ENCODE assay signal across 9 cellular contexts in the genomic region with DNA sequence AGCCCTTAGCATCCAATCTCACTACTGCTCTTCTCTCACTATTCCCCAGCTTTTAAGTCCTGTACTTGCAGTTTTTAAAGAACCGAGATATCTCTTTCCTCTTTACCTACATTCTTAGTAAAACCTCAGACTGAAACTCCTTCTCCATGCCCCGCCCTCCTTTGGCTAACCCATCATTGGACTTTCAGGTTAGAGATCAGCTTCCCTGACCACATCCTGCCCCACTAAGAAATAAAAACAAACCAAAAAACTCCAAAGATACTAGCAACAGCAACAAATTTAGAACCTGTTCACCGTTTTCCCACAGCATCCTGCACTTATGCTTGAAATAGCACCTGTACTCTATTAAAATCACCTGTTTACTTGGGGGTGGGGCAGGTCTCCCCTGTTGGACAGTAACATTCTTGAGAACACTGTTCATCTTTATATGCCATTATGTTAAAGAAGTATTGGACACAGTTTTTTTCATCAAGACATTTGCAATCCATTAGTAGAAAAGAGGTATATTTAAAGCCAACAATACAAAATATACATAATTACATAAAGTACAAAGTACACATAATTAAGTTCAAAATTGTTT. TPM values are rescaled to one million over a fixed set of nuclear protein-coding genes. Genes with fewer than 3 reads are reported as not detected.
DNase-seq lines count a peak whose midpoint lies in the region; ATAC-seq and TF ChIP-seq lines count a peak whose summit lies in the region.
"Had no signal": no experiment of that assay in that cellular context is flagged by ENCODE, and none has a peak within 500 bp of the region (broad histone marks: within the 10 kb centered on the region; RNA-seq: fewer than 3 reads in every experiment).

No MANE protein-coding gene starts in this region.

- DNase-seq in mammary epithelial cell (peak; percentile 46), MCF 10A (ENCODE audit: unreplicated experiment) (no peak), MM.1S (peak; percentile 86), transverse colon (peak; percentile 32), GM19238 (ENCODE audit: insufficient read length, low spot score) (no peak), NCI-H446 treated with DMSO at 0.1 percent for 48 hours (lab: John Stamatoyannopoulos, UW) (no peak)
- peak; percentile 74 for DNase-seq in activated T-helper 2 cell treated with anti-CD3 and anti-CD28 coated beads, Interferon-gamma antibody, Interleukin-2, Interleukin-4, amounts not matched to agents 10 μg/mL and 5 μg/mL and 100 μg/mL, durations not matched to agents 14 hours and 24 hours and 36 hours (ENCODE audit: low spot score)

- no peaks in the 10 kb centered on the region for H3K9me2 ChIP-seq in MM.1S (replicated peaks; ENCODE audit: insufficient read depth, low read length)

- in situ Hi-C loops in mammary epithelial cell (cut with MboI; ENCODE audit: low sequenced_read_pairs in 2 of 2) (no loop called here), transverse colon (cut with MboI; ENCODE audit: low pct_ligation_motif_present in 1 of 4, low pct_unique_long_range_greater_than_20kb in 1 of 4, low sequenced_read_pairs in 3 of 4) (loop anchor here in 1 of 4 donors (25.0 kb wide), 1 partner anchor 239 kb away; a partner anchor contains a TSS)

- H3K4me1 ChIP-seq in mammary epithelial cell (ENCODE audit: insufficient read depth, low read length) (no peaks in the 10 kb centered on the region), MM.1S (ENCODE audit: low read length) (peaks cover 27% of the 10 kb centered on the region), transverse colon (no peaks in the 10 kb centered on the region)

- H3K4me1 Mint-ChIP-seq in MCF 10A (ENCODE audit: insufficient read depth, unreplicated experiment): no peaks in the 10 kb centered on the region
- peaks cover 35% of the 10 kb centered on the region for H3K4me1 Mint-ChIP-seq in activated T-helper 2 cell treated with anti-CD3 and anti-CD28 coated beads, Interferon-gamma antibody, Interleukin-2, Interleukin-4, amounts not matched to agents 10 μg/mL and 5 μg/mL and 100 μg/mL, durations not matched to agents 14 hours and 24 hours and 36 hours (ENCODE audit: low read depth)
- H3K4me1 Mint-ChIP-seq: nephron had no signal

- dilution Hi-C loops in mammary epithelial cell (cut with HindIII; ENCODE audit: low sequenced_read_pairs): no loop called here

- H3K9ac ChIP-seq in mammary epithelial cell (ENCODE audit: insufficient read depth, low read length) (no peak overlapping the region), MM.1S (ENCODE audit: low read length) (no peak overlapping the region)

- 83% methylated on average over 3 of the region's 3 CpGs for WGBS in mammary epithelial cell (ENCODE audit: low coverage, missing lambda C conversion rate)
- WGBS in transverse colon (ENCODE audit: low coverage in 1 of 2), 2 donors: 70 to 83% methylated on average over 3 of the region's 3 CpGs

- TF ChIP-seq CTCF in mammary epithelial cell (conservative IDR thresholded peaks at IDR 0.05 in 1 of 2, IDR thresholded peaks at IDR 0.05 in 1 of 2; ENCODE audit: extremely low read depth in 1 of 2, insufficient read depth in 1 of 2, low read depth in 1 of 2, low read length in 2 of 2): no peak
- no peak for TF ChIP-seq CTCF in MCF 10A (IDR thresholded peaks at IDR 0.05; ENCODE audit: unreplicated experiment)
- no peak for TF ChIP-seq CTCF in MM.1S (IDR thresholded peaks at IDR 0.05; ENCODE audit: low read length)
- no peak for TF ChIP-seq CTCF in transverse colon (IDR thresholded peaks at IDR 0.05)

- BruUV-seq in mammary epithelial cell (replicated peaks; lab: Mats Ljungman, UMichigan) (no TSS peak), MCF 10A (replicated peaks; lab: Mats Ljungman, UMichigan) (no TSS peak)

- H3K9me3 ChIP-seq in mammary epithelial cell (replicated peaks; ENCODE audit: insufficient read depth, low read length) (no peaks in the 10 kb centered on the region), MM.1S (replicated peaks; ENCODE audit: insufficient read depth, low read length) (no peaks in the 10 kb centered on the region), transverse colon (no peaks in the 10 kb centered on the region)

- no peak for TF ChIP-seq EP300 in transverse colon (IDR thresholded peaks at IDR 0.05; ENCODE audit: low read depth)

- H3K27ac ChIP-seq in mammary epithelial cell (ENCODE audit: insufficient read depth, low read depth, low read length) (no peak overlapping the region), MM.1S (ENCODE audit: low read length) (peak overlapping the region; percentile 8; the same call in 1 of the 2 replicates), transverse colon (no peak overlapping the region)

- peaks cover 14% of the 10 kb centered on the region for H3F3A ChIP-seq in MM.1S (ENCODE audit: insufficient read depth, low read length)

- no peak for TF ChIP-seq POLR2A in transverse colon (IDR thresholded peaks at IDR 0.05)

- no peaks in the 10 kb centered on the region for H3K79me2 ChIP-seq in mammary epithelial cell (ENCODE audit: insufficient read depth, low read length)
- H3K79me2 ChIP-seq in MM.1S (ENCODE audit: low read length): no peaks in the 10 kb centered on the region

- ATAC-seq in HG02571 (IDR thresholded peaks at IDR 0.05; ENCODE audit: unreplicated experiment): no peak

- H2AFZ ChIP-seq in mammary epithelial cell (ENCODE audit: low read depth, low read length) (no peak overlapping the region), MM.1S (ENCODE audit: low read length) (no peak overlapping the region)

- H3K27me3 Mint-ChIP-seq in MCF 10A (ENCODE audit: insufficient read depth, unreplicated experiment): no peaks in the 10 kb centered on the region
- H3K27me3 Mint-ChIP-seq in activated T-helper 2 cell treated with anti-CD3 and anti-CD28 coated beads, Interferon-gamma antibody, Interleukin-2, Interleukin-4, amounts not matched to agents 10 μg/mL and 5 μg/mL and 100 μg/mL, durations not matched to agents 14 hours and 24 hours and 36 hours (ENCODE audit: low read depth): no peaks in the 10 kb centered on the region

- no peak overlapping the region for H3K27ac Mint-ChIP-seq in MCF 10A (ENCODE audit: low read depth, unreplicated experiment)
- H3K27ac Mint-ChIP-seq in activated T-helper 2 cell treated with anti-CD3 and anti-CD28 coated beads, Interferon-gamma antibody, Interleukin-2, Interleukin-4, amounts not matched to agents 10 μg/mL and 5 μg/mL and 100 μg/mL, durations not matched to agents 14 hours and 24 hours and 36 hours: peak overlapping the region; percentile 5
- H3K27ac Mint-ChIP-seq: nephron had no signal

- H3K4me3 Mint-ChIP-seq in MCF 10A (ENCODE audit: unreplicated experiment): no peak overlapping the region
- H3K4me3 Mint-ChIP-seq in activated T-helper 2 cell treated with anti-CD3 and anti-CD28 coated beads, Interferon-gamma antibody, Interleukin-2, Interleukin-4, amounts not matched to agents 10 μg/mL and 5 μg/mL and 100 μg/mL, durations not matched to agents 14 hours and 24 hours and 36 hours (ENCODE audit: low read depth): no peak overlapping the region
- H3K4me3 Mint-ChIP-seq: nephron had no signal

- intact Hi-C loops in mammary epithelial cell (cut with micrococcal nuclease) (no loop called here), MCF 10A (cut with micrococcal nuclease) (no loop called here), transverse colon (cut with DNase I; ENCODE audit: low total_unique reads) (no loop called here)
- intact Hi-C loops in activated T-helper 2 cell treated with anti-CD3 and anti-CD28 coated beads, Interferon-gamma antibody, Interleukin-2, Interleukin-4, amounts not matched to agents 10 μg/mL and 5 μg/mL and 100 μg/mL, durations not matched to agents 14 hours and 24 hours and 36 hours (cut with micrococcal nuclease): loop anchor here (1.0 kb wide), 1 partner anchor 16 kb away; a partner anchor contains a TSS

- no peaks in the 10 kb centered on the region for H3K27me3 ChIP-seq in mammary epithelial cell (ENCODE audit: insufficient read depth, low read length)
- H3K27me3 ChIP-seq in MM.1S (replicated peaks; ENCODE audit: insufficient read depth, low read length): no peaks in the 10 kb centered on the region
- H3K27me3 ChIP-seq in transverse colon: no peaks in the 10 kb centered on the region

- CTCF ChIA-PET in mammary epithelial cell (lab: Charles Lee; ENCODE audit: low non-redundant PET) (no interaction called here), MCF 10A (lab: Yijun Ruan, JAX) (interaction anchor here (1.2 kb wide), 1 partner anchor 86 kb away, joined by 3 read pairs; no protein-coding TSS in a partner anchor)

- no peaks in the 10 kb centered on the region for H3K9me3 Mint-ChIP-seq in MCF 10A (ENCODE audit: unreplicated experiment)
- no peaks in the 10 kb centered on the region for H3K9me3 Mint-ChIP-seq in activated T-helper 2 cell treated with anti-CD3 and anti-CD28 coated beads, Interferon-gamma antibody, Interleukin-2, Interleukin-4, amounts not matched to agents 10 μg/mL and 5 μg/mL and 100 μg/mL, durations not matched to agents 14 hours and 24 hours and 36 hours
- H3K9me3 Mint-ChIP-seq: nephron had no signal

- H3K4me2 ChIP-seq in mammary epithelial cell (ENCODE audit: insufficient read depth, low read depth, low read length) (no peak overlapping the region), MM.1S (ENCODE audit: low read depth, low read length) (peak overlapping the region; percentile 33; the same call in 1 of the 2 replicates)

- no peak overlapping the region for H3K4me3 ChIP-seq in mammary epithelial cell (replicated peaks in 1 of 3; ENCODE audit: insufficient read depth in 1 of 3, low read depth in 2 of 3, low read length in 3 of 3)
- H3K4me3 ChIP-seq in MM.1S (ENCODE audit: low read length): no peak overlapping the region
- no peak overlapping the region for H3K4me3 ChIP-seq in transverse colon

- H3K36me3 ChIP-seq in mammary epithelial cell (ENCODE audit: insufficient read depth, low read length) (no peaks in the 10 kb centered on the region), MM.1S (replicated peaks; ENCODE audit: insufficient read depth, low read length) (no peaks in the 10 kb centered on the region), transverse colon (no peaks in the 10 kb centered on the region)

- no peaks in the 10 kb centered on the region for H3K36me3 Mint-ChIP-seq in MCF 10A (ENCODE audit: insufficient read depth, unreplicated experiment)
- H3K36me3 Mint-ChIP-seq in activated T-helper 2 cell treated with anti-CD3 and anti-CD28 coated beads, Interferon-gamma antibody, Interleukin-2, Interleukin-4, amounts not matched to agents 10 μg/mL and 5 μg/mL and 100 μg/mL, durations not matched to agents 14 hours and 24 hours and 36 hours (ENCODE audit: low read depth): no peaks in the 10 kb centered on the region

- POLR2A ChIA-PET in MCF 10A (lab: Yijun Ruan, JAX): no interaction called here

- H4K20me1 ChIP-seq in mammary epithelial cell (ENCODE audit: insufficient read depth, low read length) (no peaks in the 10 kb centered on the region), MM.1S (ENCODE audit: insufficient read depth, low read length) (no peaks in the 10 kb centered on the region)

RNA-seq across cellular contexts. Expression of a gene that starts 16.3 kb away (rescaled TPM):
- total RNA-seq in mammary epithelial cell (10 to 100 TPM; 20.2 to 22.1 TPM), MCF 10A (2022) (26.5 and 28.2 TPM in 2 replicates), transverse colon (10 to 100 TPM; 10.3 to 49.3 (median 35.3) TPM)
- 15.8 TPM for polyA plus RNA-seq in mammary epithelial cell
- polyA minus RNA-seq in mammary epithelial cell: 39.8 TPM
- 25.9 and 26.0 TPM in 2 replicates for total RNA-seq in activated T-helper 2 cell treated with anti-CD3 and anti-CD28 coated beads, Interferon-gamma antibody, Interleukin-2, Interleukin-4, amounts not matched to agents 10 μg/mL and 5 μg/mL and 100 μg/mL, durations not matched to agents 14 hours and 24 hours and 36 hours

Comparison
In these comparisons a context has a peak if more than half of its experiments do, and no peak if none do; other contexts are left out.
1. DNase-seq: peak in mammary epithelial cell (single experiment), MM.1S (single experiment), activated T-helper 2 cell treated with anti-CD3 and anti-CD28 coated beads, Interferon-gamma antibody, Interleukin-2, Interleukin-4, amounts not matched to agents 10 μg/mL and 5 μg/mL and 100 μg/mL, durations not matched to agents 14 hours and 24 hours and 36 hours (single experiment) and transverse colon (single experiment); none in MCF 10A (single experiment), GM19238 (single experiment) and NCI-H446 treated with DMSO at 0.1 percent for 48 hours (single experiment).